ENCODE assay signal across 24 cellular contexts in the genomic region with DNA sequence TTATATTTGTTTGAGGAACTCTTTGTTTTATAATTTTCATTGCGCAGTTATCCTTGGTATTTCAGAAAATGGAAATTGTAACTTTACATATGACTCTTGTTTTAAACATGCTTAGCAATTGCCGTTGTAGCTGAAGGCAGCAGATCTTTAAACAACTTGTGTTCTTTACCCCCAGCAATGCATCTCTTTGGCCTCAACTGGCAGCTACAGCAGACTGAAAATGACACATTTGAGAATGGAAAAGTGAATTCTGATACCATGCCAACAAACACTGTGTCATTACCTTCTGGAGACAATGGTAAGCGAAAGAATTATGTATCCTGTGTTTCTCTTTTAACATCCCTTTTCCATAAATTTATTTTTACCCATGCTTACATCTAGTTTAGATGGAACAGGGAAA.
DNase-seq lines count a peak whose midpoint lies in the region; TF ChIP-seq lines count a peak whose summit lies in the region.
"Had no signal": no experiment of that assay in that cellular context is flagged by ENCODE, and none has a peak within 500 bp of the region (broad histone marks: within the 10 kb centered on the region; RNA-seq: fewer than 3 reads in every experiment).

No MANE protein-coding gene starts in this region.

- H3K4me3 ChIP-seq in coronary artery = no peak overlapping the region
- H3K4me3 ChIP-seq: esophagus squamous epithelium, GM23248, prostate gland, stomach, tibial artery had no signal

- DNase-seq in NCI-H1048 (lab: John Stamatoyannopoulos, UW) = peak; percentile 45
- DNase-seq in cerebellar cortex (ENCODE audit: low spot score) = peak; percentile 5
- DNase-seq in iris pigment epithelial cell (ENCODE audit: low read depth) = peak; percentile 71
- DNase-seq in coronary artery (ENCODE audit: low spot score) = no peak
- no peak for DNase-seq in foreskin melanocyte
- DNase-seq in activated T-cell treated with anti-CD3 and anti-CD28 coated beads for 4 hours = no peak
- DNase-seq in NCI-H128 (lab: John Stamatoyannopoulos, UW; ENCODE audit: unreplicated experiment) = no peak
- DNase-seq: activated CD4-positive, alpha-beta memory T cell treated with anti-CD3 and anti-CD28 coated beads, Interleukin-2, amount 10 ng/mL, durations not matched to agents 7 days and 5 days; activated CD4-positive, CD25-positive, alpha-beta regulatory T cell treated with anti-CD3 and anti-CD28 coated beads, Interleukin-2, amount 50 U/mL, for 72 hours; activated effector memory CD4-positive, alpha-beta T cell treated with Interleukin-2 at 50 U/mL for 16 hours; activated naive CD8-positive, alpha-beta T cell treated with anti-CD3 and anti-CD28 coated beads for 36 hours; CD4-positive, alpha-beta T cell; esophagus squamous epithelium; GM23248; head of caudate nucleus; left cardiac atrium; NCI-H1436; NCI-H510A treated with DMSO at 0.1 percent for 48 hours; SIG-M5; stimulated activated CD8-positive, alpha-beta memory T cell treated with anti-CD3 and anti-CD28 coated beads, Interleukin-4, amount 100 ng/mL, for 48 hours; stomach; T-helper 1 cell; tibial artery had no signal

- no peak overlapping the region for H3K27ac ChIP-seq in coronary artery
- H3K27ac ChIP-seq: esophagus squamous epithelium, GM23248, prostate gland, stomach, tibial artery had no signal

- no peak for TF ChIP-seq CTCF in coronary artery (IDR thresholded peaks at IDR 0.05)

Comparison
In these comparisons a context has a peak if more than half of its experiments do, and no peak if none do; other contexts are left out.
1. DNase-seq: peak in NCI-H1048 (single experiment), cerebellar cortex (single experiment) and iris pigment epithelial cell (single experiment); none in coronary artery (single experiment), foreskin melanocyte (single experiment), activated T-cell treated with anti-CD3 and anti-CD28 coated beads for 4 hours (single experiment) and NCI-H128 (single experiment).